In genomic region chr17:48816438-48816773, GRCh38 we compare ENCODE assay signal across 9 cellular contexts. TPM values are rescaled to one million over a fixed set of nuclear protein-coding genes. Genes with fewer than 3 reads are reported as not detected.
A peak's percentile ranks its signal among the peaks of the same experiment; 100 is the strongest.
DNase-seq lines count a peak whose midpoint lies in the region; ATAC-seq, FAIRE-seq and TF ChIP-seq lines count a peak whose summit lies in the region.
"Had no signal": no experiment of that assay in that cellular context is flagged by ENCODE, and none has a peak within 500 bp of the region (broad histone marks: within the 10 kb centered on the region; RNA-seq: fewer than 3 reads in every experiment).

No MANE protein-coding gene starts in this region.

- no peak overlapping the region for H3K27ac Mint-ChIP-seq in progenitor cell of endocrine pancreas

- H3K9me1 ChIP-seq in endothelial cell of umbilical vein (replicated peaks; ENCODE audit: control insufficient read depth, extremely low read depth, insufficient read depth, low read length) = no peaks in the 10 kb centered on the region

- no peak for FAIRE-seq in endothelial cell of umbilical vein (lab: Jason Lieb, UNC)

- peak overlapping the region; percentile 60 for H3K4me3 ChIP-seq in GM08714 (ENCODE audit: low read length)
- H3K4me3 ChIP-seq in OCI-LY3 (ENCODE audit: low read length) = peak overlapping the region; percentile 73
- no peak overlapping the region for H3K4me3 ChIP-seq in endothelial cell of umbilical vein (replicated peaks in 1 of 3; ENCODE audit: insufficient read depth in 1 of 3, low read depth in 1 of 3, low read length in 3 of 3)

- H3K4me2 ChIP-seq in OCI-LY3 (ENCODE audit: low read length) = peak overlapping the region; percentile 66
- no peak overlapping the region for H3K4me2 ChIP-seq in endothelial cell of umbilical vein (ENCODE audit: insufficient read depth, low read length)

- no peak for ATAC-seq in HG03045 (IDR thresholded peaks at IDR 0.05; ENCODE audit: unreplicated experiment)
- no peak for ATAC-seq in HG02798 (IDR thresholded peaks at IDR 0.05; ENCODE audit: poor library complexity, unreplicated experiment)

- H3K27ac ChIP-seq in OCI-LY3 (ENCODE audit: low read length) (no peak overlapping the region), endothelial cell of umbilical vein (ENCODE audit: insufficient read depth, low read depth, low read length) (no peak overlapping the region)
- H3K27ac ChIP-seq: SJSA1 had no signal

- no peak for TF ChIP-seq POLR2A in endothelial cell of umbilical vein (IDR thresholded peaks at IDR 0.05; ENCODE audit: low read depth, low read length)

- POLR2A ChIA-PET in endothelial cell of umbilical vein (lab: Charles Lee) = interaction anchor here (0.6 kb wide), 1 partner anchor 64 kb away, joined by 3 read pairs; no protein-coding TSS in a partner anchor

- H3K9me3 ChIP-seq in OCI-LY3 (ENCODE audit: insufficient read depth, low read length) (no peaks in the 10 kb centered on the region), endothelial cell of umbilical vein (replicated peaks; ENCODE audit: control insufficient read depth, insufficient read depth, low read length) (no peaks in the 10 kb centered on the region)
- H3K9me3 ChIP-seq: SJSA1 had no signal

- dilution Hi-C loops in endothelial cell of umbilical vein (cut with MboI; ENCODE audit: extremely low pct_ligation_motif_present, low sequenced_read_pairs) = no loop called here

- H3K9me3 Mint-ChIP-seq in progenitor cell of endocrine pancreas (ENCODE audit: low read depth) = no peaks in the 10 kb centered on the region

- H3K4me1 Mint-ChIP-seq in progenitor cell of endocrine pancreas (ENCODE audit: low read depth) = peaks cover 13% of the 10 kb centered on the region

- BruUV-seq in endothelial cell of umbilical vein (replicated peaks; lab: Mats Ljungman, UMichigan) = no TSS peak

- no peaks in the 10 kb centered on the region for H4K20me1 ChIP-seq in OCI-LY3 (ENCODE audit: insufficient read depth, low read length)
- no peaks in the 10 kb centered on the region for H4K20me1 ChIP-seq in endothelial cell of umbilical vein (replicated peaks; ENCODE audit: control insufficient read depth, extremely low read depth, insufficient read depth, low read length)

- H3K36me3 ChIP-seq in OCI-LY3 (replicated peaks; ENCODE audit: low read depth, low read length) = no peaks in the 10 kb centered on the region
- no peaks in the 10 kb centered on the region for H3K36me3 ChIP-seq in endothelial cell of umbilical vein (ENCODE audit: control insufficient read depth in 2 of 2, extremely low read depth in 1 of 2, insufficient read depth in 2 of 2, low read length in 2 of 2)
- H3K36me3 ChIP-seq: SJSA1 had no signal

- CTCF ChIA-PET in endothelial cell of umbilical vein (lab: Charles Lee) = interaction anchor here (1.0 to 25.1 kb wide), 12 partner anchors 7 to 219 kb away, joined by 3 to 1186 read pairs (median 13); no protein-coding TSS in a partner anchor

- no peak for TF ChIP-seq CTCF in OCI-LY3 (IDR thresholded peaks at IDR 0.05; ENCODE audit: low read depth, low read length)
- no peak for TF ChIP-seq CTCF in endothelial cell of umbilical vein (IDR thresholded peaks at IDR 0.05; ENCODE audit: extremely low read depth in 1 of 2, insufficient read depth in 1 of 2, low read depth in 1 of 2, low read length in 2 of 2)
- TF ChIP-seq CTCF in progenitor cell of endocrine pancreas (IDR thresholded peaks at IDR 0.05; ENCODE audit: unreplicated experiment) = no peak

- H3K4me3 Mint-ChIP-seq in progenitor cell of endocrine pancreas (ENCODE audit: low read depth) = peak overlapping the region; percentile 76

- DNase-seq in endothelial cell of umbilical vein (ENCODE audit: low read depth, low spot score) (no peak), progenitor cell of endocrine pancreas (ENCODE audit: low spot score, unreplicated experiment) (no peak), NCI-H2029 (lab: John Stamatoyannopoulos, UW) (no peak)
- DNase-seq in activated CD4-positive, CD25-positive, alpha-beta regulatory T cell (lab: John Stamatoyannopoulos, UW) = no peak

- intact Hi-C loops in endothelial cell of umbilical vein (cut with micrococcal nuclease) = loop anchor here (5.0 kb wide), 1 partner anchor 216 kb away; no protein-coding TSS in a partner anchor

- H3K27me3 ChIP-seq in OCI-LY3 (ENCODE audit: low read depth, low read length) (peaks cover 36% of the 10 kb centered on the region), endothelial cell of umbilical vein (ENCODE audit: control insufficient read depth in 2 of 2, insufficient read depth in 2 of 2, low read length in 2 of 2) (peaks cover 11 to 21% of the 10 kb centered on the region in 2 experiments)

- H3K27me3 Mint-ChIP-seq in progenitor cell of endocrine pancreas = peaks cover 17% of the 10 kb centered on the region

- H3K9ac ChIP-seq in OCI-LY3 (ENCODE audit: low read length) (peak overlapping the region; percentile 30; the same call in 1 of the 2 replicates), endothelial cell of umbilical vein (replicated peaks; ENCODE audit: extremely low read depth, insufficient read depth, low read length) (no peak overlapping the region)

- H3K79me2 ChIP-seq in OCI-LY3 (ENCODE audit: low read length) = no peaks in the 10 kb centered on the region
- H3K79me2 ChIP-seq in endothelial cell of umbilical vein (ENCODE audit: control insufficient read depth, insufficient read depth, low read length) = no peaks in the 10 kb centered on the region

- peaks cover 5% of the 10 kb centered on the region for H3K4me1 ChIP-seq in OCI-LY3 (ENCODE audit: low read length)
- H3K4me1 ChIP-seq in endothelial cell of umbilical vein (ENCODE audit: control insufficient read depth, extremely low read depth, insufficient read depth, low read length) = peaks cover 6% of the 10 kb centered on the region

- H2AFZ ChIP-seq in OCI-LY3 (ENCODE audit: low read depth, low read length) = peak overlapping the region; percentile 46; the same call in 1 of the 2 replicates
- peak overlapping the region; percentile 82 for H2AFZ ChIP-seq in endothelial cell of umbilical vein (ENCODE audit: low read depth, low read length)

- H3K36me3 Mint-ChIP-seq in progenitor cell of endocrine pancreas (ENCODE audit: insufficient read depth) = no peaks in the 10 kb centered on the region

TF ChIP-seq in endothelial cell of umbilical vein, 7 proteins besides CTCF, POLR2A, EP300 and RAD21:
- TF ChIP-seq POLR2AphosphoS5 (IDR thresholded peaks at IDR 0.05; ENCODE audit: insufficient read depth, low read depth, low read length) (no peak), EZH2 (IDR thresholded peaks at IDR 0.05; ENCODE audit: borderline replicate concordance, low read depth, low read length, severe bottlenecking) (peak; percentile 55)
TF ChIP-seq in endothelial cell of umbilical vein: peak in this region for 1.

RNA-seq across cellular contexts. Expression of gene TTLL6, which starts 0.6 kb away (rescaled TPM):
- not detected in 2 replicates for total RNA-seq in endothelial cell of umbilical vein
- polyA plus RNA-seq in endothelial cell of umbilical vein = not detected in 2 replicates
- not detected in 2 replicates for polyA plus RNA-seq in endothelial cell of umbilical vein (2011; cell fraction: cytosol; rRNA removed)
- not detected in 2 replicates for polyA plus RNA-seq in endothelial cell of umbilical vein (2011; cell fraction: nucleus; rRNA removed)
- polyA plus RNA-seq in endothelial cell of umbilical vein (2012) = not detected in 2 replicates
- not detected in 2 replicates for polyA minus RNA-seq in endothelial cell of umbilical vein
- not detected for polyA minus RNA-seq in endothelial cell of umbilical vein (2011; cell fraction: cytosol; rRNA and poly(A)+ RNA removed)
- polyA minus RNA-seq in endothelial cell of umbilical vein (2011; cell fraction: nucleus; rRNA and poly(A)+ RNA removed) = not detected in 2 replicates
- 2.9 and 4.0 TPM in 2 replicates for total RNA-seq in progenitor cell of endocrine pancreas
- total RNA-seq: SJSA1 had no signal

RNA-seq across cellular contexts. Expression of gene CALCOCO2, which starts 14.4 kb away (rescaled TPM):
- total RNA-seq in endothelial cell of umbilical vein (52.1 and 64.9 TPM in 2 replicates), progenitor cell of endocrine pancreas (85.3 and 92.6 TPM in 2 replicates)
- 20.6 and 22.0 TPM in 2 replicates for polyA plus RNA-seq in endothelial cell of umbilical vein
- polyA plus RNA-seq in endothelial cell of umbilical vein (2011; cell fraction: cytosol; rRNA removed) = 27.5 and 28.6 TPM in 2 replicates
- polyA plus RNA-seq in endothelial cell of umbilical vein (2011; cell fraction: nucleus; rRNA removed) = 41.7 and 53.4 TPM in 2 replicates
- 70.8 and 79.8 TPM in 2 replicates for polyA plus RNA-seq in endothelial cell of umbilical vein (2012)
- 83.3 and 99.1 TPM in 2 replicates for polyA minus RNA-seq in endothelial cell of umbilical vein
- polyA minus RNA-seq in endothelial cell of umbilical vein (2011; cell fraction: cytosol; rRNA and poly(A)+ RNA removed) = 16.2 TPM
- polyA minus RNA-seq in endothelial cell of umbilical vein (2011; cell fraction: nucleus; rRNA and poly(A)+ RNA removed) = 26.9 and 52.9 TPM in 2 replicates

Comparison
In these comparisons a context has a peak if more than half of its experiments do, and no peak if none do; other contexts are left out.
1. H3K4me3 ChIP-seq: peak in GM08714 (single experiment) and OCI-LY3 (single experiment); none in endothelial cell of umbilical vein (0 of 3).